8 cellular contexts compared by ENCODE assay signal in the genomic region with DNA sequence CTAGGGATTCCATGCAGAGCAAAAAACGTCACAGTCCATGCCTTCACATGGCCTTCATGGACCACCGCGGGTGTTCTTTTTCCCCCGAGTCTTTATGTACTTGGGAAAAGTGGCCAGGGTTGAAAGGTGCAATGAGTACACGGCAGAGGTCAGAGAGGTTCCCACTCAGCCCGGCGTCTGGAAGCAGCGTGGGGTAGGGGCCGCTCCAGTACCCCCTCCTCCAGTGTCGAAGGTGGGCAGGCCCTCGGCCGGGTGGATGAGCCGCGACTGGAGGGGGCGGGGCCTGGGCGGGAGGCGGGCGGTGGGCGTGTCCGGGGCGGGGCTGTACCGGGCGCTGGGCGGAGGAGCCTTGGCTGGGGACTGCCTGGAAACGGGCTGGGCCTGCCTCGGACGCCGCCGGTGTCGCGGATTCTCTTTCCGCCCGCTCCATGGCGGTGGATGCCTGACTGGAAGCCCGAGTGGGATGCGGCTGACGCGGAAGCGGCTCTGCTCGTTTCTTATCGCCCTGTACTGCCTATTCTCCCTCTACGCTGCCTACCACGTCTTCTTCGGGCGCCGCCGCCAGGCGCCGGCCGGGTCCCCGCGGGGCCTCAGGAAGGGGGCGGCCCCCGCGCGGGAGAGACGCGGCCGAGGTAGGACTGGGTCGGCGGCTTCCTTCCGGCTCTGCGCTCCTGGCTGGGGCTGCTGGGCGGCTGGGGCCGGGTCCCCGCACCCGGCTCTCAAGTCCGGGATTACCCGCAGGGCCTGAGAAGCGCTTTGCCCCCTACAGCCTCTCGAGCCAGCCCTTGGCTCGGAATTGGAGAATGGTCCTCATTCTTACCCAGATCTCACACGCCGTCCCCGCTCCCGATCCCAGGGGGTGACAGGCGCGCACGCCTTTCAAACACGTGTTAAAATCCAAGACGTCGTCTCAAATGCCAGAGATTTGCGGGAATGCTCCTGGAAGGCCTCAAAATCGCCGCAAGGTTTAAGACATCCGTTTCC. TPM values are rescaled to one million over a fixed set of nuclear protein-coding genes. Genes with fewer than 3 reads are reported as not detected.
DNase-seq lines count a peak whose midpoint lies in the region; ATAC-seq and TF ChIP-seq lines count a peak whose summit lies in the region.

Gene RXYLT1 (plus strand): TSS at position 412 of the 984 bp plus-strand sequence. CDS start 52 bp downstream, at position 464.

- H3K27ac ChIP-seq in GM23248 (peak within 1 kb of the TSS; percentile 74), Karpas-422 (ENCODE audit: low read length) (0 out of 2 replicates have a peak within 1 kb of the TSS, but pooled peaks have one; percentile 34), RWPE2 (ENCODE audit: poor library complexity, severe bottlenecking) (peak within 1 kb of the TSS; percentile 50)

- peaks cover 16% of the 10 kb centered on the region for H3K4me1 Mint-ChIP-seq in activated T-helper 2 cell treated with anti-CD3 and anti-CD28 coated beads, Interferon-gamma antibody, Interleukin-2, Interleukin-4, amounts not matched to agents 10 μg/mL and 5 μg/mL and 100 μg/mL, durations not matched to agents 14 hours and 24 hours and 36 hours (ENCODE audit: low read depth)
- H3K4me1 Mint-ChIP-seq in natural killer cell = peaks cover 11 to 19% of the 10 kb centered on the region in 2 donors

- peak within 1 kb of the TSS; percentile 86 for H3K4me2 ChIP-seq in GM23248 (ENCODE audit: unreplicated experiment)
- peak within 1 kb of the TSS; percentile 87 for H3K4me2 ChIP-seq in Karpas-422 (ENCODE audit: low read depth, low read length, poor library complexity, severe bottlenecking)

- H3K9ac ChIP-seq in GM23248 (peak within 1 kb of the TSS; percentile 86), Karpas-422 (ENCODE audit: low read length) (peak within 1 kb of the TSS; percentile 98)

- H3K27me3 ChIP-seq in GM23248 (replicated peaks; ENCODE audit: insufficient read depth) = 0 out of 2 replicates have a peak, but pooled peaks cover 5% of the 10 kb centered on the region
- H3K27me3 ChIP-seq in Karpas-422 (ENCODE audit: low read length) = no peaks in the 10 kb centered on the region
- H3K27me3 ChIP-seq in RWPE2 (ENCODE audit: insufficient read depth, poor library complexity, severe bottlenecking) = no peaks in the 10 kb centered on the region

- H3K36me3 ChIP-seq in GM23248 (ENCODE audit: low read depth) (peaks cover 3% of the 10 kb centered on the region; the same call in 1 of the 2 replicates), Karpas-422 (ENCODE audit: insufficient read depth, low read length) (peaks cover 19% of the 10 kb centered on the region; the same call in 1 of the 2 replicates), RWPE2 (ENCODE audit: low read depth) (peaks cover 30% of the 10 kb centered on the region)

- peaks cover 38% of the 10 kb centered on the region for H3K36me3 Mint-ChIP-seq in activated T-helper 2 cell treated with anti-CD3 and anti-CD28 coated beads, Interferon-gamma antibody, Interleukin-2, Interleukin-4, amounts not matched to agents 10 μg/mL and 5 μg/mL and 100 μg/mL, durations not matched to agents 14 hours and 24 hours and 36 hours (ENCODE audit: low read depth)
- peaks cover 6% of the 10 kb centered on the region for H3K36me3 Mint-ChIP-seq in natural killer cell

- peaks cover 8% of the 10 kb centered on the region for H3K27me3 Mint-ChIP-seq in activated T-helper 2 cell treated with anti-CD3 and anti-CD28 coated beads, Interferon-gamma antibody, Interleukin-2, Interleukin-4, amounts not matched to agents 10 μg/mL and 5 μg/mL and 100 μg/mL, durations not matched to agents 14 hours and 24 hours and 36 hours (ENCODE audit: low read depth)
- peaks cover 7 to 17% of the 10 kb centered on the region in 2 donors for H3K27me3 Mint-ChIP-seq in natural killer cell (ENCODE audit: low read depth in 2 of 2)

- no peaks in the 10 kb centered on the region for H3K9me3 Mint-ChIP-seq in activated T-helper 2 cell treated with anti-CD3 and anti-CD28 coated beads, Interferon-gamma antibody, Interleukin-2, Interleukin-4, amounts not matched to agents 10 μg/mL and 5 μg/mL and 100 μg/mL, durations not matched to agents 14 hours and 24 hours and 36 hours
- no peaks in the 10 kb centered on the region for H3K9me3 Mint-ChIP-seq in natural killer cell

- TF ChIP-seq CTCF in RWPE2 (IDR thresholded peaks at IDR 0.05; ENCODE audit: poor library complexity, severe bottlenecking) = no peak
- no peak for TF ChIP-seq CTCF in fibroblast of mammary gland (conservative IDR thresholded peaks at IDR 0.05; ENCODE audit: control insufficient read depth, insufficient read depth, low read depth, low read length)
- TF ChIP-seq CTCF in natural killer cell (IDR thresholded peaks at IDR 0.05) = no peak

- H2AFZ ChIP-seq in GM23248 = peak within 1 kb of the TSS; percentile 99
- H2AFZ ChIP-seq in Karpas-422 (ENCODE audit: low read length) = peak within 1 kb of the TSS; percentile 98; the same call in 1 of the 2 replicates

- in situ Hi-C loops in GM23248 (cut with MboI) = no loop called here

- no peaks in the 10 kb centered on the region for H3K9me2 ChIP-seq in GM23248 (ENCODE audit: insufficient read depth)
- no peaks in the 10 kb centered on the region for H3K9me2 ChIP-seq in Karpas-422 (replicated peaks; ENCODE audit: insufficient read depth, low read length)

- WGBS in GM23248 (ENCODE audit: low coverage in 1 of 2, low lambda C conversion rate in 2 of 2, missing lambda C conversion rate in 2 of 2), 2 experiments = 2 to 6% methylated on average over 47 to 70 of the region's 86 CpGs

- H3K4me3 ChIP-seq in GM23248 (peak within 1 kb of the TSS; percentile 88), Karpas-422 (ENCODE audit: low read length) (peak within 1 kb of the TSS; percentile 99), RWPE2 (ENCODE audit: severe bottlenecking) (peak within 1 kb of the TSS; percentile 67), fibroblast of mammary gland (ENCODE audit: control insufficient read depth, low read depth, low read length) (peak within 1 kb of the TSS; percentile 85)

- H3K27ac Mint-ChIP-seq in activated T-helper 2 cell treated with anti-CD3 and anti-CD28 coated beads, Interferon-gamma antibody, Interleukin-2, Interleukin-4, amounts not matched to agents 10 μg/mL and 5 μg/mL and 100 μg/mL, durations not matched to agents 14 hours and 24 hours and 36 hours = peak within 1 kb of the TSS; percentile 95
- H3K27ac Mint-ChIP-seq in natural killer cell = peak within 1 kb of the TSS; percentile 93

- peaks cover 7% of the 10 kb centered on the region for H3K79me2 ChIP-seq in GM23248 (ENCODE audit: insufficient read depth)
- H3K79me2 ChIP-seq in Karpas-422 (ENCODE audit: low read length) = peaks cover 17% of the 10 kb centered on the region

- ATAC-seq in RWPE2 (ENCODE audit: low read depth) (peak; percentile 94), natural killer cell (peak; percentile 93 to 98 (median 95))
- ATAC-seq in stimulated activated naive CD8-positive, alpha-beta T cell treated with anti-CD3 and anti-CD28 coated beads, Interleukin-15, Interleukin-2, amounts not matched to agents 100 U/mL and 50 U/mL, for 24 hours = peak; percentile 97

- H3K4me3 Mint-ChIP-seq in activated T-helper 2 cell treated with anti-CD3 and anti-CD28 coated beads, Interferon-gamma antibody, Interleukin-2, Interleukin-4, amounts not matched to agents 10 μg/mL and 5 μg/mL and 100 μg/mL, durations not matched to agents 14 hours and 24 hours and 36 hours (ENCODE audit: low read depth) = peak within 1 kb of the TSS; percentile 94
- peak within 1 kb of the TSS; percentile 97 for H3K4me3 Mint-ChIP-seq in natural killer cell

- DNase-seq in EH (ENCODE audit: low read depth) = peak; percentile 82
- DNase-seq in GM23248 = peak; percentile 92
- DNase-seq in Karpas-422 = peak; percentile 93
- peak; percentile 82 for DNase-seq in RWPE2 (ENCODE audit: low spot score)
- DNase-seq in activated T-helper 2 cell treated with anti-CD3 and anti-CD28 coated beads, Interferon-gamma antibody, Interleukin-2, Interleukin-4, amounts not matched to agents 10 μg/mL and 5 μg/mL and 100 μg/mL, durations not matched to agents 14 hours and 24 hours and 36 hours (ENCODE audit: low spot score) = peak; percentile 79
- peak; percentile 65 for DNase-seq in fibroblast of mammary gland (ENCODE audit: low read depth)
- peak; percentile 80 for DNase-seq in natural killer cell
- DNase-seq in stimulated activated naive CD8-positive, alpha-beta T cell treated with anti-CD3 and anti-CD28 coated beads, Interleukin-15, Interleukin-2, amounts not matched to agents 100 U/mL and 50 U/mL, for 24 hours = peak; percentile 89

- H3K4me1 ChIP-seq in GM23248 (ENCODE audit: insufficient read depth) (0 out of 2 replicates have a peak, but pooled peaks cover 5% of the 10 kb centered on the region), Karpas-422 (ENCODE audit: low read length) (peaks cover 24% of the 10 kb centered on the region), RWPE2 (ENCODE audit: insufficient read depth, poor library complexity, severe bottlenecking) (peaks cover 9% of the 10 kb centered on the region)

- intact Hi-C loops in activated T-helper 2 cell treated with anti-CD3 and anti-CD28 coated beads, Interferon-gamma antibody, Interleukin-2, Interleukin-4, amounts not matched to agents 10 μg/mL and 5 μg/mL and 100 μg/mL, durations not matched to agents 14 hours and 24 hours and 36 hours (cut with micrococcal nuclease) = loop anchor here (10.0 kb wide), 2 partner anchors 625 to 975 kb away; partner anchors contain the start of genes GNS and XPOT
- intact Hi-C loops in natural killer cell (cut with micrococcal nuclease) = loop anchor here (10.0 kb wide), 1 partner anchor 445 kb away; the partner anchor contains the start of gene KICS2

- H3F3A ChIP-seq in GM23248 (ENCODE audit: insufficient read depth) = no peaks in the 10 kb centered on the region

- H3K9me3 ChIP-seq in GM23248 (ENCODE audit: low read depth) (no peaks in the 10 kb centered on the region), Karpas-422 (ENCODE audit: low read length) (no peaks in the 10 kb centered on the region), RWPE2 (ENCODE audit: severe bottlenecking) (peaks cover 2% of the 10 kb centered on the region)

- no peaks in the 10 kb centered on the region for H4K20me1 ChIP-seq in GM23248 (ENCODE audit: insufficient read depth)
- no peaks in the 10 kb centered on the region for H4K20me1 ChIP-seq in Karpas-422 (ENCODE audit: insufficient read depth, low read depth, low read length)

RNA-seq across cellular contexts. Expression of gene RXYLT1, which starts in this region (rescaled TPM):
- 12.1 and 19.9 TPM in 2 replicates for total RNA-seq in GM23248 (2014; rRNA removed; shearing (Covaris generic))
- polyA plus RNA-seq in GM23248 (2016; fragmentation: Nextera tagmentation; extraction: Ambion mirVana) = 15.4 and 17.1 TPM in 2 replicates
- 27.4 and 31.3 TPM in 2 replicates for total RNA-seq in Karpas-422 (2014; rRNA removed; shearing (Covaris generic); ENCODE audit: low replicate concordance)
- total RNA-seq in activated T-helper 2 cell treated with anti-CD3 and anti-CD28 coated beads, Interferon-gamma antibody, Interleukin-2, Interleukin-4, amounts not matched to agents 10 μg/mL and 5 μg/mL and 100 μg/mL, durations not matched to agents 14 hours and 24 hours and 36 hours = 22.0 and 23.3 TPM in 2 replicates
- total RNA-seq in natural killer cell = 10 to 100 TPM in 1 of 3 donors, 1 to 10 TPM in 2; 5.8 to 10.6 (median 7.0) TPM

Comparison
In these comparisons a context has a peak if more than half of its experiments do, and no peak if none do; other contexts are left out.
1. Peak in every context shown above with its lines: DNase-seq, ATAC-seq, H3K4me3 ChIP-seq and H3K27ac ChIP-seq.